2 cellular contexts compared by ENCODE assay signal in the genomic region with DNA sequence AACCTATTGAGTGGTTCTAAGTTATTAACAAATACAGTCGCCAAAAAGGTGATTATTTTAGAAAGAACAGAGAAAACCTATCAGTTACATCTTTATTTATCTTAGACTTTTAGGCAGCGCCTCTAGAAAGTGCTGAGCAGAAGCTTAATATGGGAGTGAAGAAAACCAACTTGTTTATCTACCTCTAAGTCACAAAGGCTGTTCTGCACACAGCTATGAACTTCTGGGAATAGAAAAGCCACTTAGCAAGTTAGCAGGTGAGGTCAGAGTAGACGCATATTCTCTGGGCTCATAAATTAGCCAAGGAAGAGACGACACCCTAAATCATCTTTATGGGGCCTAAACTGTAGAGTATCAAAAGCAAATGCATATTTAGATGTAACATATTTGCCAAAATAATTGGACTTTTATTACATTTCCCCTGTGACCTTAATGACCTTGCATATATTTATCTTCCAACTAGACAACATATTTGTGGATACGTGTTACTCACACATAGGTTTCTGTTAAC.
A peak's percentile ranks its signal among the peaks of the same experiment; 100 is the strongest.
TF ChIP-seq lines count a peak whose summit lies in the region.

No MANE protein-coding gene starts in this region.

TF ChIP-seq in HepG2, 621 proteins besides CTCF, POLR2A, EP300 and RAD21 (continued from another document):
- TF ChIP-seq RBM22 (optimal IDR thresholded peaks at IDR 0.05; ENCODE audit: low read length) = no peak

TF ChIP-seq in K562, 482 proteins besides CTCF, POLR2A, EP300 and RAD21 (continued from another document and continues in another):
- TF ChIP-seq, protein P1, sequence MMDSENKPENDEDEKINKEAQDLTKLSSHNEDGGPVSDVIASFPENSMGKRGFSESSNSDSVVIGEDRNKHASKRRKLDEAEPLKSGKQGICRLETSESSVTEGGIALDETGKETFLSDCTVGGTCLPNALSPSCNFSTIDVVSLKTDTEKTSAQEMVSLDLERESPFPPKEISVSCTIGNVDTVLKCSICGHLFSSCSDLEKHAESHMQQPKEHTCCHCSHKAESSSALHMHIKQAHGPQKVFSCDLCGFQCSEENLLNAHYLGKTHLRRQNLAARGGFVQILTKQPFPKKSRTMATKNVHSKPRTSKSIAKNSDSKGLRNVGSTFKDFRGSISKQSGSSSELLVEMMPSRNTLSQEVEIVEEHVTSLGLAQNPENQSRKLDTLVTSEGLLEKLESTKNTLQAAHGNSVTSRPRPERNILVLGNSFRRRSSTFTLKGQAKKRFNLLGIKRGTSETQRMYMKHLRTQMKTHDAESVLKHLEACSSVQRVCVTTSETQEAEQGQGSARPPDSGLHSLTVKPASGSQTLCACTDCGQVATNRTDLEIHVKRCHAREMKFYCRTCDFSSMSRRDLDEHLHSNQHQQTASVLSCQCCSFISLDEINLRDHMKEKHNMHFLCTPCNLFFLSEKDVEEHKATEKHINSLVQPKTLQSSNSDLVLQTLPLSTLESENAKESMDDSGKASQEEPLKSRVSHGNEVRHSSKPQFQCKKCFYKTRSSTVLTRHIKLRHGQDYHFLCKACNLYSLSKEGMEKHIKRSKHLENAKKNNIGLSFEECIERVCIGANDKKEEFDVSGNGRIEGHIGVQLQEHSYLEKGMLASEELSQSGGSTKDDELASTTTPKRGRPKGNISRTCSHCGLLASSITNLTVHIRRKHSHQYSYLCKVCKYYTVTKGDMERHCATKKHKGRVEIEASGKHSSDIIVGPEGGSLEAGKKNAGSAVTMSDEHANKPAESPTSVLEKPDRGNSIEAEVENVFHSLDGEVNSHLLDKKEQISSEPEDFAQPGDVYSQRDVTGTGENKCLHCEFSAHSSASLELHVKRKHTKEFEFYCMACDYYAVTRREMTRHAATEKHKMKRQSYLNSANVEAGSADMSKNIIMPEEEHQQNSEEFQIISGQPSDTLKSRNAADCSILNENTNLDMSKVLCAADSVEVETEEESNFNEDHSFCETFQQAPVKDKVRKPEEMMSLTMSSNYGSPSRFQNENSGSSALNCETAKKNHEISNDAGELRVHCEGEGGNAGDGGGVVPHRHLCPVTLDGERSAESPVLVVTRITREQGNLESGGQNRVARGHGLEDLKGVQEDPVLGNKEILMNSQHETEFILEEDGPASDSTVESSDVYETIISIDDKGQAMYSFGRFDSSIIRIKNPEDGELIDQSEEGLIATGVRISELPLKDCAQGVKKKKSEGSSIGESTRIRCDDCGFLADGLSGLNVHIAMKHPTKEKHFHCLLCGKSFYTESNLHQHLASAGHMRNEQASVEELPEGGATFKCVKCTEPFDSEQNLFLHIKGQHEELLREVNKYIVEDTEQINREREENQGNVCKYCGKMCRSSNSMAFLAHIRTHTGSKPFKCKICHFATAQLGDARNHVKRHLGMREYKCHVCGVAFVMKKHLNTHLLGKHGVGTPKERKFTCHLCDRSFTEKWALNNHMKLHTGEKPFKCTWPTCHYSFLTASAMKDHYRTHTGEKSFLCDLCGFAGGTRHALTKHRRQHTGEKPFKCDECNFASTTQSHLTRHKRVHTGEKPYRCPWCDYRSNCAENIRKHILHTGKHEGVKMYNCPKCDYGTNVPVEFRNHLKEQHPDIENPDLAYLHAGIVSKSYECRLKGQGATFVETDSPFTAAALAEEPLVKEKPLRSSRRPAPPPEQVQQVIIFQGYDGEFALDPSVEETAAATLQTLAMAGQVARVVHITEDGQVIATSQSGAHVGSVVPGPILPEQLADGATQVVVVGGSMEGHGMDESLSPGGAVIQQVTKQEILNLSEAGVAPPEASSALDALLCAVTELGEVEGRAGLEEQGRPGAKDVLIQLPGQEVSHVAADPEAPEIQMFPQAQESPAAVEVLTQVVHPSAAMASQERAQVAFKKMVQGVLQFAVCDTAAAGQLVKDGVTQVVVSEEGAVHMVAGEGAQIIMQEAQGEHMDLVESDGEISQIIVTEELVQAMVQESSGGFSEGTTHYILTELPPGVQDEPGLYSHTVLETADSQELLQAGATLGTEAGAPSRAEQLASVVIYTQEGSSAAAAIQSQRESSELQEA (IDR thresholded peaks at IDR 0.05; ENCODE audit: low read depth) = no peak
- TF ChIP-seq, protein P2, sequence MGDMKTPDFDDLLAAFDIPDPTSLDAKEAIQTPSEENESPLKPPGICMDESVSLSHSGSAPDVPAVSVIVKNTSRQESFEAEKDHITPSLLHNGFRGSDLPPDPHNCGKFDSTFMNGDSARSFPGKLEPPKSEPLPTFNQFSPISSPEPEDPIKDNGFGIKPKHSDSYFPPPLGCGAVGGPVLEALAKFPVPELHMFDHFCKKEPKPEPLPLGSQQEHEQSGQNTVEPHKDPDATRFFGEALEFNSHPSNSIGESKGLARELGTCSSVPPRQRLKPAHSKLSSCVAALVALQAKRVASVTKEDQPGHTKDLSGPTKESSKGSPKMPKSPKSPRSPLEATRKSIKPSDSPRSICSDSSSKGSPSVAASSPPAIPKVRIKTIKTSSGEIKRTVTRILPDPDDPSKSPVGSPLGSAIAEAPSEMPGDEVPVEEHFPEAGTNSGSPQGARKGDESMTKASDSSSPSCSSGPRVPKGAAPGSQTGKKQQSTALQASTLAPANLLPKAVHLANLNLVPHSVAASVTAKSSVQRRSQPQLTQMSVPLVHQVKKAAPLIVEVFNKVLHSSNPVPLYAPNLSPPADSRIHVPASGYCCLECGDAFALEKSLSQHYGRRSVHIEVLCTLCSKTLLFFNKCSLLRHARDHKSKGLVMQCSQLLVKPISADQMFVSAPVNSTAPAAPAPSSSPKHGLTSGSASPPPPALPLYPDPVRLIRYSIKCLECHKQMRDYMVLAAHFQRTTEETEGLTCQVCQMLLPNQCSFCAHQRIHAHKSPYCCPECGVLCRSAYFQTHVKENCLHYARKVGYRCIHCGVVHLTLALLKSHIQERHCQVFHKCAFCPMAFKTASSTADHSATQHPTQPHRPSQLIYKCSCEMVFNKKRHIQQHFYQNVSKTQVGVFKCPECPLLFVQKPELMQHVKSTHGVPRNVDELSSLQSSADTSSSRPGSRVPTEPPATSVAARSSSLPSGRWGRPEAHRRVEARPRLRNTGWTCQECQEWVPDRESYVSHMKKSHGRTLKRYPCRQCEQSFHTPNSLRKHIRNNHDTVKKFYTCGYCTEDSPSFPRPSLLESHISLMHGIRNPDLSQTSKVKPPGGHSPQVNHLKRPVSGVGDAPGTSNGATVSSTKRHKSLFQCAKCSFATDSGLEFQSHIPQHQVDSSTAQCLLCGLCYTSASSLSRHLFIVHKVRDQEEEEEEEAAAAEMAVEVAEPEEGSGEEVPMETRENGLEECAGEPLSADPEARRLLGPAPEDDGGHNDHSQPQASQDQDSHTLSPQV (IDR thresholded peaks at IDR 0.05) = peak; percentile 43; the same call in 1 of the 2 replicates
- no peak for TF ChIP-seq HNRNPUL1 (IDR thresholded peaks at IDR 0.05; ENCODE audit: low read length)
- TF ChIP-seq YBX1 (IDR thresholded peaks at IDR 0.05) = no peak
- no peak for TF ChIP-seq FIP1L1 (IDR thresholded peaks at IDR 0.05; ENCODE audit: low read depth, low read length, poor library complexity, severe bottlenecking)
- TF ChIP-seq ZC3H8 (IDR thresholded peaks at IDR 0.05) = no peak
- peak; percentile 10; the same call in 1 of the 2 replicates for TF ChIP-seq CAMTA2 (CRISPR knock-in tag; conservative IDR thresholded peaks at IDR 0.05)
- TF ChIP-seq, protein P3, sequence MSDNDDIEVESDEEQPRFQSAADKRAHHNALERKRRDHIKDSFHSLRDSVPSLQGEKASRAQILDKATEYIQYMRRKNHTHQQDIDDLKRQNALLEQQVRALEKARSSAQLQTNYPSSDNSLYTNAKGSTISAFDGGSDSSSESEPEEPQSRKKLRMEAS (CRISPR knock-in tag; IDR thresholded peaks at IDR 0.05) = no peak
- TF ChIP-seq ELF2 (CRISPR knock-in tag; IDR thresholded peaks at IDR 0.05) = peak; percentile 34; the same call in 1 of the 2 replicates
- TF ChIP-seq, protein P4, sequence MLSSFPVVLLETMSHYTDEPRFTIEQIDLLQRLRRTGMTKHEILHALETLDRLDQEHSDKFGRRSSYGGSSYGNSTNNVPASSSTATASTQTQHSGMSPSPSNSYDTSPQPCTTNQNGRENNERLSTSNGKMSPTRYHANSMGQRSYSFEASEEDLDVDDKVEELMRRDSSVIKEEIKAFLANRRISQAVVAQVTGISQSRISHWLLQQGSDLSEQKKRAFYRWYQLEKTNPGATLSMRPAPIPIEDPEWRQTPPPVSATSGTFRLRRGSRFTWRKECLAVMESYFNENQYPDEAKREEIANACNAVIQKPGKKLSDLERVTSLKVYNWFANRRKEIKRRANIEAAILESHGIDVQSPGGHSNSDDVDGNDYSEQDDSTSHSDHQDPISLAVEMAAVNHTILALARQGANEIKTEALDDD (IDR thresholded peaks at IDR 0.05) = peak; percentile 76
- TF ChIP-seq PTBP1 (IDR thresholded peaks at IDR 0.05; ENCODE audit: low read depth, low read length) = no peak
- TF ChIP-seq SLC30A9 (CRISPR knock-in tag; IDR thresholded peaks at IDR 0.05) = no peak
- 0 out of 2 replicates have a peak, but pooled peaks have one; percentile 7 for TF ChIP-seq MECOM (CRISPR knock-in tag; IDR thresholded peaks at IDR 0.05)
- TF ChIP-seq NUFIP1 (IDR thresholded peaks at IDR 0.05; ENCODE audit: partially characterized antibody) = no peak
- TF ChIP-seq, protein P5, sequence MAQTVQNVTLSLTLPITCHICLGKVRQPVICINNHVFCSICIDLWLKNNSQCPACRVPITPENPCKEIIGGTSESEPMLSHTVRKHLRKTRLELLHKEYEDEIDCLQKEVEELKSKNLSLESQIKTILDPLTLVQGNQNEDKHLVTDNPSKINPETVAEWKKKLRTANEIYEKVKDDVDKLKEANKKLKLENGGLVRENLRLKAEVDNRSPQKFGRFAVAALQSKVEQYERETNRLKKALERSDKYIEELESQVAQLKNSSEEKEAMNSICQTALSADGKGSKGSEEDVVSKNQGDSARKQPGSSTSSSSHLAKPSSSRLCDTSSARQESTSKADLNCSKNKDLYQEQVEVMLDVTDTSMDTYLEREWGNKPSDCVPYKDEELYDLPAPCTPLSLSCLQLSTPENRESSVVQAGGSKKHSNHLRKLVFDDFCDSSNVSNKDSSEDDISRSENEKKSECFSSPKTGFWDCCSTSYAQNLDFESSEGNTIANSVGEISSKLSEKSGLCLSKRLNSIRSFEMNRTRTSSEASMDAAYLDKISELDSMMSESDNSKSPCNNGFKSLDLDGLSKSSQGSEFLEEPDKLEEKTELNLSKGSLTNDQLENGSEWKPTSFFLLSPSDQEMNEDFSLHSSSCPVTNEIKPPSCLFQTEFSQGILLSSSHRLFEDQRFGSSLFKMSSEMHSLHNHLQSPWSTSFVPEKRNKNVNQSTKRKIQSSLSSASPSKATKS (CRISPR knock-in tag; IDR thresholded peaks at IDR 0.05) = peak; percentile 26; the same call in 1 of the 2 replicates
- TF ChIP-seq SMARCE1 (IDR thresholded peaks at IDR 0.05) = 0 out of 2 replicates have a peak, but pooled peaks have one; percentile 18
- peak; percentile 27; the same call in 1 of the 2 replicates for TF ChIP-seq ZNF3 (CRISPR knock-in tag; IDR thresholded peaks at IDR 0.05)
- TF ChIP-seq ZNF124 (CRISPR knock-in tag; IDR thresholded peaks at IDR 0.05) = no peak
- TF ChIP-seq MEIS2 (IDR thresholded peaks at IDR 0.05; ENCODE audit: partially characterized antibody) = peak; percentile 80
- TF ChIP-seq TCFL5 (CRISPR knock-in tag; conservative IDR thresholded peaks at IDR 0.05) = 0 out of 2 replicates have a peak, but pooled peaks have one; percentile 7
- no peak for TF ChIP-seq TAF1 (IDR thresholded peaks at IDR 0.05; ENCODE audit: control insufficient read depth, extremely low read depth, insufficient read depth, low read length, severe bottlenecking)
- TF ChIP-seq CTBP1 (IDR thresholded peaks at IDR 0.05; ENCODE audit: borderline replicate concordance) = peak; percentile 25; the same call in 1 of the 2 replicates
- no peak for TF ChIP-seq ZNF212 (CRISPR knock-in tag; IDR thresholded peaks at IDR 0.05)
- no peak for TF ChIP-seq PYGO2 (tag; IDR thresholded peaks at IDR 0.05)
- TF ChIP-seq HMGN3 (IDR thresholded peaks at IDR 0.05; ENCODE audit: borderline replicate concordance, extremely low read depth, insufficient read length, low read depth, low read length) = no peak
- TF ChIP-seq PTTG1 (tag; IDR thresholded peaks at IDR 0.05; ENCODE audit: low read depth) = no peak
- TF ChIP-seq, protein P6, sequence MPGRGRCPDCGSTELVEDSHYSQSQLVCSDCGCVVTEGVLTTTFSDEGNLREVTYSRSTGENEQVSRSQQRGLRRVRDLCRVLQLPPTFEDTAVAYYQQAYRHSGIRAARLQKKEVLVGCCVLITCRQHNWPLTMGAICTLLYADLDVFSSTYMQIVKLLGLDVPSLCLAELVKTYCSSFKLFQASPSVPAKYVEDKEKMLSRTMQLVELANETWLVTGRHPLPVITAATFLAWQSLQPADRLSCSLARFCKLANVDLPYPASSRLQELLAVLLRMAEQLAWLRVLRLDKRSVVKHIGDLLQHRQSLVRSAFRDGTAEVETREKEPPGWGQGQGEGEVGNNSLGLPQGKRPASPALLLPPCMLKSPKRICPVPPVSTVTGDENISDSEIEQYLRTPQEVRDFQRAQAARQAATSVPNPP (IDR thresholded peaks at IDR 0.05; ENCODE audit: borderline replicate concordance, insufficient read depth, insufficient read length) = no peak
- TF ChIP-seq RFX1 (IDR thresholded peaks at IDR 0.05) = no peak
- no peak for TF ChIP-seq NFE2 (IDR thresholded peaks at IDR 0.05; ENCODE audit: low read depth)
- 0 out of 4 replicates have a peak, but pooled peaks of 1 of the 2 experiments have one; percentile 37 for TF ChIP-seq MAZ (CRISPR knock-in tag; conservative IDR thresholded peaks at IDR 0.05 in 1 of 2, IDR thresholded peaks at IDR 0.05 in 1 of 2)
- no peak for TF ChIP-seq ZNF324 (CRISPR knock-in tag; IDR thresholded peaks at IDR 0.05)
- TF ChIP-seq, protein P7, sequence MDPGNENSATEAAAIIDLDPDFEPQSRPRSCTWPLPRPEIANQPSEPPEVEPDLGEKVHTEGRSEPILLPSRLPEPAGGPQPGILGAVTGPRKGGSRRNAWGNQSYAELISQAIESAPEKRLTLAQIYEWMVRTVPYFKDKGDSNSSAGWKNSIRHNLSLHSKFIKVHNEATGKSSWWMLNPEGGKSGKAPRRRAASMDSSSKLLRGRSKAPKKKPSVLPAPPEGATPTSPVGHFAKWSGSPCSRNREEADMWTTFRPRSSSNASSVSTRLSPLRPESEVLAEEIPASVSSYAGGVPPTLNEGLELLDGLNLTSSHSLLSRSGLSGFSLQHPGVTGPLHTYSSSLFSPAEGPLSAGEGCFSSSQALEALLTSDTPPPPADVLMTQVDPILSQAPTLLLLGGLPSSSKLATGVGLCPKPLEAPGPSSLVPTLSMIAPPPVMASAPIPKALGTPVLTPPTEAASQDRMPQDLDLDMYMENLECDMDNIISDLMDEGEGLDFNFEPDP (CRISPR knock-in tag; IDR thresholded peaks at IDR 0.05) = no peak
- TF ChIP-seq, protein P8, sequence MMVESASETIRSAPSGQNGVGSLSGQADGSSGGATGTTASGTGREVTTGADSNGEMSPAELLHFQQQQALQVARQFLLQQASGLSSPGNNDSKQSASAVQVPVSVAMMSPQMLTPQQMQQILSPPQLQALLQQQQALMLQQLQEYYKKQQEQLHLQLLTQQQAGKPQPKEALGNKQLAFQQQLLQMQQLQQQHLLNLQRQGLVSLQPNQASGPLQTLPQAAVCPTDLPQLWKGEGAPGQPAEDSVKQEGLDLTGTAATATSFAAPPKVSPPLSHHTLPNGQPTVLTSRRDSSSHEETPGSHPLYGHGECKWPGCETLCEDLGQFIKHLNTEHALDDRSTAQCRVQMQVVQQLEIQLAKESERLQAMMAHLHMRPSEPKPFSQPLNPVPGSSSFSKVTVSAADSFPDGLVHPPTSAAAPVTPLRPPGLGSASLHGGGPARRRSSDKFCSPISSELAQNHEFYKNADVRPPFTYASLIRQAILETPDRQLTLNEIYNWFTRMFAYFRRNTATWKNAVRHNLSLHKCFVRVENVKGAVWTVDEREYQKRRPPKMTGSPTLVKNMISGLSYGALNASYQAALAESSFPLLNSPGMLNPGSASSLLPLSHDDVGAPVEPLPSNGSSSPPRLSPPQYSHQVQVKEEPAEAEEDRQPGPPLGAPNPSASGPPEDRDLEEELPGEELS (CRISPR knock-in tag; IDR thresholded peaks at IDR 0.05; ENCODE audit: borderline replicate concordance) = no peak
